ENCODE assay signal across 8 cellular contexts in the genomic region with DNA sequence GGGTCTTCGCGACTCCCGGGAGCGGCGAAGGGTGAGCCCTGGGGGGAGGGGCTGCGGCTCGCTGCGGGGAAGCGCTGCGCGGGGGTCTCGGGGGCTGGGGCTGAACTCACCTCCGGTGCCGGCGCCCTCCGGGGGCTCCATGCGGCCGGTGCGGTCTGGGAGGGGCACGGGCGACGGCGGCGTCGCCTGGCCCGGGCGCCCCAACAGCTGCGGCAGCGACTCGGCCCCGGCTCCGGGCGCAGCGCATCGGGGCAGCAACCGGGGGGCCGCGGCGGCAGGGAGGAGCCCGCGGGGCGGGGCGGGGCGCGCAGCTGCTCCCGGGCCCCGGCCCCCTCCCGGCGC. TPM values are rescaled to one million over a fixed set of nuclear protein-coding genes. Genes with fewer than 3 reads are reported as not detected.
DNase-seq lines count a peak whose midpoint lies in the region; ATAC-seq, FAIRE-seq and TF ChIP-seq lines count a peak whose summit lies in the region.

A gene with protein sequence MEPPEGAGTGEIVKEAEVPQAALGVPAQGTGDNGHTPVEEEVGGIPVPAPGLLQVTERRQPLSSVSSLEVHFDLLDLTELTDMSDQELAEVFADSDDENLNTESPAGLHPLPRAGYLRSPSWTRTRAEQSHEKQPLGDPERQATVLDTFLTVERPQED (minus strand): TSS at position 256 of the 342 bp plus-strand sequence. CDS start 115 bp downstream, at position 141.

- H3K9me2 ChIP-seq in OCI-LY7 (ENCODE audit: insufficient read depth, low read length) = no peaks in the 10 kb centered on the region

- H3K4me1 ChIP-seq in OCI-LY7 (ENCODE audit: insufficient read depth, low read length, poor library complexity, severe bottlenecking) (peaks cover 32% of the 10 kb centered on the region), endodermal cell (ENCODE audit: control insufficient read depth, insufficient read depth, low read length) (peaks cover 8% of the 10 kb centered on the region), neural progenitor cell (peaks cover 17% of the 10 kb centered on the region)

- no peak for TF ChIP-seq POLR2A in GM12891 (IDR thresholded peaks at IDR 0.05; ENCODE audit: low read depth, low read length)

- H3K27me3 ChIP-seq in endodermal cell (ENCODE audit: control insufficient read depth, insufficient read depth, low read length, poor library complexity, severe bottlenecking) (no peaks in the 10 kb centered on the region), neural progenitor cell (peaks cover 34% of the 10 kb centered on the region)

- H3K36me3 ChIP-seq in OCI-LY7 (ENCODE audit: insufficient read depth, low read length) = no peaks in the 10 kb centered on the region
- peaks cover 7% of the 10 kb centered on the region for H3K36me3 ChIP-seq in endodermal cell (ENCODE audit: control insufficient read depth, insufficient read depth, low read length)
- no peaks in the 10 kb centered on the region for H3K36me3 ChIP-seq in neural progenitor cell

- H3F3A ChIP-seq in neural progenitor cell (ENCODE audit: low read depth) = peaks cover 33% of the 10 kb centered on the region

- no peak within 1 kb of the TSS for H3K27ac ChIP-seq in OCI-LY7 (ENCODE audit: low read depth, low read length, poor library complexity, severe bottlenecking)
- peak within 1 kb of the TSS; percentile 61 for H3K27ac ChIP-seq in endodermal cell (ENCODE audit: low read depth, low read length)
- no peak within 1 kb of the TSS for H3K27ac ChIP-seq in neural progenitor cell

- H4K20me1 ChIP-seq in OCI-LY7 (ENCODE audit: insufficient read depth, low read length) (no peaks in the 10 kb centered on the region), neural progenitor cell (ENCODE audit: low read depth) (no peaks in the 10 kb centered on the region)

- H3K27ac Mint-ChIP-seq in CD14-positive monocyte = peak within 1 kb of the TSS in 1 of 7 donors; percentile 87
- peak within 1 kb of the TSS; percentile 88 for H3K27ac Mint-ChIP-seq in endodermal cell
- H3K27ac Mint-ChIP-seq in neural progenitor cell = peak within 1 kb of the TSS; percentile 83

- H3K4me3 Mint-ChIP-seq in CD14-positive monocyte (peak within 1 kb of the TSS; percentile 70 to 84), endodermal cell (peak within 1 kb of the TSS; percentile 72), neural progenitor cell (peak within 1 kb of the TSS; percentile 89)

- peak within 1 kb of the TSS; percentile 54 for H3K9ac ChIP-seq in endodermal cell (ENCODE audit: extremely low read depth, low read length, poor library complexity, severe bottlenecking)
- no peak within 1 kb of the TSS for H3K9ac ChIP-seq in neural progenitor cell

- H3K9me3 ChIP-seq in OCI-LY7 (ENCODE audit: low read length) (no peaks in the 10 kb centered on the region), endodermal cell (ENCODE audit: control insufficient read depth, low read length) (no peaks in the 10 kb centered on the region), neural progenitor cell (ENCODE audit: low read depth) (no peaks in the 10 kb centered on the region)

- H3K9me3 Mint-ChIP-seq in CD14-positive monocyte = peaks cover 0 to 7% (median 2%) of the 10 kb centered on the region in 7 donors
- H3K9me3 Mint-ChIP-seq in endodermal cell = no peaks in the 10 kb centered on the region
- H3K9me3 Mint-ChIP-seq in neural progenitor cell = no peaks in the 10 kb centered on the region

- no peak within 1 kb of the TSS for H2AFZ ChIP-seq in OCI-LY7 (ENCODE audit: low read length)
- H2AFZ ChIP-seq in neural progenitor cell (replicated peaks) = peak within 1 kb of the TSS; percentile 98

- BruUV-seq in OCI-LY7 (replicated peaks; lab: Mats Ljungman, UMichigan) = no TSS peak

- CTCF ChIA-PET in OCI-LY7 (lab: Charles Lee; ENCODE audit: unreplicated experiment) = no interaction called here

- WGBS in endodermal cell (ENCODE audit: insufficient coverage in 1 of 2, insufficient read length in 1 of 2), 2 experiments = 0 to 1% methylated on average over 17 to 49 of the region's 49 CpGs

- no peak for ATAC-seq in HG02642 (IDR thresholded peaks at IDR 0.05; ENCODE audit: poor library complexity, unreplicated experiment)

- H3K4me3 ChIP-seq in OCI-LY7 (ENCODE audit: low read depth, low read length, poor library complexity, severe bottlenecking) (peak within 1 kb of the TSS; percentile 63), endodermal cell (ENCODE audit: low read length) (peak within 1 kb of the TSS; percentile 86), neural progenitor cell (peak within 1 kb of the TSS; percentile 93)

- TF ChIP-seq CTCF in CD14-positive monocyte (IDR thresholded peaks at IDR 0.05) = no peak
- no peak for TF ChIP-seq CTCF in OCI-LY7 (conservative IDR thresholded peaks at IDR 0.05; ENCODE audit: low read length)
- TF ChIP-seq CTCF in endodermal cell (conservative IDR thresholded peaks at IDR 0.05) = no peak
- no peak for TF ChIP-seq CTCF in neural progenitor cell (IDR thresholded peaks at IDR 0.05)

- DNase-seq in CD14-positive monocyte (ENCODE audit: low spot score) (no peak), OCI-LY7 (ENCODE audit: low spot score) (no peak), endodermal cell (no peak), neural progenitor cell (ENCODE audit: low spot score) (no peak), DMS114 treated with DMSO at 0.1 percent for 48 hours (lab: John Stamatoyannopoulos, UW; ENCODE audit: unreplicated experiment) (no peak), SKM-1 (lab: John Stamatoyannopoulos, UW; ENCODE audit: unreplicated experiment) (no peak), GM12891 (ENCODE audit: insufficient read length, low spot score) (no peak)

- peaks cover 28% of the 10 kb centered on the region for H3K4me1 Mint-ChIP-seq in CD14-positive monocyte
- H3K4me1 Mint-ChIP-seq in endodermal cell = peaks cover 21% of the 10 kb centered on the region
- peaks cover 20% of the 10 kb centered on the region for H3K4me1 Mint-ChIP-seq in neural progenitor cell

- H3K27me3 Mint-ChIP-seq in CD14-positive monocyte (ENCODE audit: low read depth in 3 of 3) (peaks cover 35 to 47% (median 43%) of the 10 kb centered on the region in 3 donors), endodermal cell (ENCODE audit: insufficient read depth) (no peaks in the 10 kb centered on the region), neural progenitor cell (ENCODE audit: insufficient read depth, low read depth) (peaks cover 21% of the 10 kb centered on the region)

- no peak for FAIRE-seq in GM12891 (lab: Jason Lieb, UNC)

- H3K4me2 ChIP-seq in OCI-LY7 (ENCODE audit: low read length) = peak within 1 kb of the TSS; percentile 71
- H3K4me2 ChIP-seq in neural progenitor cell = peak within 1 kb of the TSS; percentile 95

- no peaks in the 10 kb centered on the region for H3K79me2 ChIP-seq in OCI-LY7 (ENCODE audit: insufficient read depth, low read depth, low read length)
- H3K79me2 ChIP-seq in neural progenitor cell (ENCODE audit: low read depth) = peaks cover 4% of the 10 kb centered on the region

- POLR2A ChIA-PET in OCI-LY7 (lab: Charles Lee) = no interaction called here

- intact Hi-C loops in CD14-positive monocyte (cut with micrococcal nuclease) = no loop called here
- intact Hi-C loops in OCI-LY7 (cut with micrococcal nuclease; ENCODE audit: unreplicated experiment) = loop anchor here (10.0 kb wide), 1 partner anchor 314 kb away; the partner anchor contains the start of gene SPATA2L

- H3K36me3 Mint-ChIP-seq in CD14-positive monocyte (peaks cover 0 to 4% of the 10 kb centered on the region in 2 donors), endodermal cell (ENCODE audit: low read depth) (peaks cover 9% of the 10 kb centered on the region), neural progenitor cell (no peaks in the 10 kb centered on the region)

TF ChIP-seq in GM12891, 5 proteins besides CTCF, POLR2A, EP300 and RAD21:
- TF ChIP-seq TAF1 (IDR thresholded peaks at IDR 0.05; ENCODE audit: low read depth, low read length) (no peak), POLR2AphosphoS5 (IDR thresholded peaks at IDR 0.05; ENCODE audit: low read depth, low read length) (no peak), POU2F2 (IDR thresholded peaks at IDR 0.05; ENCODE audit: low read depth, low read length) (no peak), PAX5 (IDR thresholded peaks at IDR 0.05; ENCODE audit: insufficient read depth, low read length, severe bottlenecking) (no peak), SPI1 (IDR thresholded peaks at IDR 0.05; ENCODE audit: low read depth, low read length) (no peak)

RNA-seq across cellular contexts. Expression of the gene that starts here (rescaled TPM):
- not detected for polyA plus RNA-seq in CD14-positive monocyte
- 0.98 and 1.1 TPM in 2 replicates for total RNA-seq in OCI-LY7 (2014; rRNA removed; shearing (Covaris generic))
- total RNA-seq in OCI-LY7 (2022) (0.57 and 0.85 TPM in 2 replicates), endodermal cell (10 to 100 TPM; 31.5 to 32.5 TPM), neural progenitor cell (ENCODE audit: low replicate concordance) (5.2 and 19.4 TPM in 2 replicates)
- 29.9 TPM for polyA plus RNA-seq in endodermal cell (2013, experiment 1 of 2)
- polyA plus RNA-seq in endodermal cell (2013, experiment 2 of 2) = 27.8 TPM
- polyA plus RNA-seq in GM12891 (2012; ENCODE audit: low read depth, missing spikeins) = 5.0 TPM
